Comparison of ENCODE assay signal across 22 cellular contexts in genomic region chr10:62895058-62895457, GRCh38.
A peak's percentile ranks its signal among the peaks of the same experiment; 100 is the strongest.
DNase-seq lines count a peak whose midpoint lies in the region; ATAC-seq, FAIRE-seq and TF ChIP-seq lines count a peak whose summit lies in the region.
"Had no signal": no experiment of that assay in that cellular context is flagged by ENCODE, and none has a peak within 500 bp of the region (broad histone marks: within the 10 kb centered on the region; RNA-seq: fewer than 3 reads in every experiment).

No MANE protein-coding gene starts in this region.

- CTCF ChIA-PET in IMR-90 (lab: Yijun Ruan, JAX) = no interaction called here

- TF ChIP-seq CTCF in IMR-90 (conservative IDR thresholded peaks at IDR 0.05; ENCODE audit: low read depth, low read length) = no peak
- no peak for TF ChIP-seq CTCF in choroid plexus epithelial cell (conservative IDR thresholded peaks at IDR 0.05; ENCODE audit: low read depth, low read length)
- no peak for TF ChIP-seq CTCF in osteoblast (IDR thresholded peaks at IDR 0.05; ENCODE audit: extremely low read depth, low read depth, low read length)

- BruUV-seq in IMR-90 (replicated peaks; lab: Mats Ljungman, UMichigan) = no TSS peak

- H3K14ac ChIP-seq in IMR-90 (replicated peaks; ENCODE audit: low read depth, low read length) = no peak overlapping the region

- POLR2A ChIA-PET in IMR-90 (lab: Charles Lee; ENCODE audit: unreplicated experiment) = no interaction called here

- no peak overlapping the region for H4K8ac ChIP-seq in IMR-90 (ENCODE audit: low read depth in 2 of 2, low read length in 2 of 2)

- H2BK120ac ChIP-seq in IMR-90 (ENCODE audit: low read depth, low read length) = no peak overlapping the region

- H3K18ac ChIP-seq in IMR-90 (ENCODE audit: low read depth, low read length) = no peak overlapping the region

- FAIRE-seq in small intestine (lab: Jason Lieb, UNC) = no peak
- FAIRE-seq: RCC 7860 had no signal

- H3K23ac ChIP-seq in IMR-90 (ENCODE audit: low read depth, low read length) = no peak overlapping the region

- H3K9me1 ChIP-seq in IMR-90 (ENCODE audit: insufficient read depth, low read length) = no peaks in the 10 kb centered on the region

- intact Hi-C loops in IMR-90 (cut with micrococcal nuclease) = no loop called here

- no CpG with 5 or more reads among the region's 4 CpGs for WGBS in IMR-90 (ENCODE audit: extremely low coverage in 2 of 2, insufficient read length in 1 of 2), 2 experiments
- whole genome bisulfite sequencing in small intestine, 3 donors = 80 to 87% (median 81%) methylated on average over 4 of the region's 4 CpGs

- H3K27me3 ChIP-seq in IMR-90 (ENCODE audit: control insufficient read depth, insufficient read depth, low read length) = peaks cover 1% of the 10 kb centered on the region; the same call in 1 of the 2 replicates
- peaks cover 11% of the 10 kb centered on the region for H3K27me3 ChIP-seq in osteoblast (ENCODE audit: insufficient read depth, low read length)
- H3K27me3 ChIP-seq in small intestine (ENCODE audit: control insufficient read depth in 2 of 2, insufficient read depth in 2 of 2, low read length in 2 of 2) = no peaks in the 10 kb centered on the region
- H3K27me3 ChIP-seq: BLaER1, spleen, transverse colon had no signal

- TF ChIP-seq POLR2A in IMR-90 (IDR thresholded peaks at IDR 0.05; ENCODE audit: low read depth, low read length) = no peak

- H3K9ac ChIP-seq in IMR-90 (ENCODE audit: low read depth, low read length) = no peak overlapping the region
- H3K9ac ChIP-seq: BLaER1 had no signal

- no peaks in the 10 kb centered on the region for H4K20me1 ChIP-seq in IMR-90 (ENCODE audit: insufficient read depth, low read length)
- no peaks in the 10 kb centered on the region for H4K20me1 ChIP-seq in osteoblast (ENCODE audit: insufficient read depth, low read length)
- H4K20me1 ChIP-seq: BLaER1 had no signal

- no peak overlapping the region for H4K5ac ChIP-seq in IMR-90 (ENCODE audit: low read depth, low read length)

- H2BK20ac ChIP-seq in IMR-90 (ENCODE audit: low read depth, low read length) = no peak overlapping the region

- H3K79me2 ChIP-seq in osteoblast (ENCODE audit: insufficient read depth, low read length) = no peaks in the 10 kb centered on the region

- H3K4me2 ChIP-seq in IMR-90 (ENCODE audit: low read depth, low read length) (no peak overlapping the region), osteoblast (ENCODE audit: insufficient read depth, low read length) (no peak overlapping the region)
- H3K4me2 ChIP-seq: BLaER1 had no signal

- no peak overlapping the region for H2AK9ac ChIP-seq in IMR-90 (replicated peaks; ENCODE audit: low read depth, low read length, poor library complexity)

- H3K9me3 ChIP-seq in IMR-90 (ENCODE audit: control insufficient read depth, insufficient read depth, low read length) = no peaks in the 10 kb centered on the region
- H3K9me3 ChIP-seq in osteoblast (ENCODE audit: low read depth, low read length) = no peaks in the 10 kb centered on the region
- H3K9me3 ChIP-seq in small intestine (ENCODE audit: control insufficient read depth, low read depth) = no peaks in the 10 kb centered on the region
- H3K9me3 ChIP-seq: BLaER1, heart right ventricle, mucosa of descending colon, psoas muscle, spleen, transverse colon had no signal

- H2BK5ac ChIP-seq in IMR-90 (ENCODE audit: low read depth, low read length, poor library complexity, severe bottlenecking) = no peak overlapping the region

- no peak overlapping the region for H2AK5ac ChIP-seq in IMR-90 (ENCODE audit: low read depth, low read length)

- H3K79me1 ChIP-seq in IMR-90 (ENCODE audit: low read depth in 1 of 2, low read length in 2 of 2) = no peaks in the 10 kb centered on the region

- H2BK15ac ChIP-seq in IMR-90 (ENCODE audit: low read depth, low read length) = no peak overlapping the region

- no peak for ATAC-seq in IMR-90 (ENCODE audit: low read depth)
- no peak for ATAC-seq in GM21390 (IDR thresholded peaks at IDR 0.05; ENCODE audit: unreplicated experiment)
- no peak for ATAC-seq in GM18502 (IDR thresholded peaks at IDR 0.05; ENCODE audit: poor library complexity, unreplicated experiment)
- ATAC-seq: activated T-cell treated with anti-CD3 and anti-CD28 coated beads, Interleukin-2, amount 50 U/mL, for 4 hours; effector memory CD8-positive, alpha-beta T cell; mucosa of descending colon; psoas muscle; stimulated activated naive CD8-positive, alpha-beta T cell treated with anti-CD3 and anti-CD28 coated beads, Interleukin-15, amount 100 ng/mL, for 72 hours; WTC11 had no signal

- H3K36me3 ChIP-seq in IMR-90 (ENCODE audit: control insufficient read depth, insufficient read depth, low read length) (no peaks in the 10 kb centered on the region), osteoblast (ENCODE audit: insufficient read depth, low read length) (no peaks in the 10 kb centered on the region), small intestine (ENCODE audit: control insufficient read depth in 2 of 2, insufficient read depth in 2 of 2, low read length in 2 of 2) (no peaks in the 10 kb centered on the region)
- H3K36me3 ChIP-seq: BLaER1, heart right ventricle, spleen, transverse colon had no signal

- no peaks in the 10 kb centered on the region for H3K4me1 ChIP-seq in IMR-90 (ENCODE audit: control insufficient read depth, insufficient read depth, low read length)
- H3K4me1 ChIP-seq in osteoblast (ENCODE audit: insufficient read depth, low read length) = peaks cover 20% of the 10 kb centered on the region
- no peaks in the 10 kb centered on the region for H3K4me1 ChIP-seq in small intestine (ENCODE audit: control insufficient read depth in 2 of 2, insufficient read depth in 1 of 2, low read depth in 1 of 2, low read length in 1 of 2)
- H3K4me1 ChIP-seq: psoas muscle, spleen, transverse colon had no signal

- H4K91ac ChIP-seq in IMR-90 (ENCODE audit: insufficient read depth, low read depth, low read length) = no peak overlapping the region

- H3K4ac ChIP-seq in IMR-90 (ENCODE audit: low read depth, low read length) = no peak overlapping the region

- peak; percentile 2 for DNase-seq in ELR (ENCODE audit: low read depth)
- DNase-seq in IMR-90 = peak; percentile 4
- DNase-seq in choroid plexus epithelial cell (ENCODE audit: low read depth) = peak; percentile 14
- DNase-seq in osteoblast (ENCODE audit: insufficient read length, low spot score, missing footprints) = no peak
- DNase-seq in small intestine = no peak
- DNase-seq: activated CD4-positive, alpha-beta memory T cell treated with anti-CD3 and anti-CD28 coated beads, Interleukin-2, amount 10 ng/mL, durations not matched to agents 7 days and 5 days; activated naive CD4-positive, alpha-beta T cell treated with Interleukin-2 at 50 U/mL for 16 hours; activated T-cell treated with anti-CD3 and anti-CD28 coated beads, Interleukin-2, amount 50 U/mL, for 4 hours; effector memory CD8-positive, alpha-beta T cell; mucosa of descending colon; NCI-H1930; psoas muscle; spleen; stimulated activated CD4-positive, alpha-beta T cell treated with anti-CD3 and anti-CD28 coated beads, Interleukin-4, amount 100 ng/mL, for 24 hours; stimulated activated naive CD8-positive, alpha-beta T cell treated with anti-CD3 and anti-CD28 coated beads, Interleukin-15, amount 100 ng/mL, for 72 hours; transverse colon had no signal

- in situ Hi-C loops in IMR-90 (cut with MboI; ENCODE audit: low sequenced_read_pairs) = no loop called here

- H2AFZ ChIP-seq in IMR-90 (replicated peaks; ENCODE audit: low read length, poor library complexity) (no peak overlapping the region), osteoblast (ENCODE audit: low read length) (no peak overlapping the region)

- TF ChIP-seq RAD21 in IMR-90 (IDR thresholded peaks at IDR 0.05; ENCODE audit: low read length) = no peak

- H3K4me3 ChIP-seq in IMR-90 (ENCODE audit: insufficient read depth, low read depth, low read length) (no peak overlapping the region), choroid plexus epithelial cell (ENCODE audit: low read depth, low read length) (no peak overlapping the region), osteoblast (ENCODE audit: insufficient read depth, low read length) (no peak overlapping the region), small intestine (ENCODE audit: low read depth in 1 of 2, low read length in 2 of 2) (no peak overlapping the region)
- H3K4me3 ChIP-seq: BLaER1, heart right ventricle, mucosa of descending colon, psoas muscle, spleen, transverse colon had no signal

- no peak overlapping the region for H3K56ac ChIP-seq in IMR-90 (ENCODE audit: extremely low read depth, insufficient read depth, low read length)

- dilution Hi-C loops in IMR-90 (cut with HindIII; ENCODE audit: low sequenced_read_pairs, unreplicated experiment) = no loop called here

- H3K27ac ChIP-seq in IMR-90 (ENCODE audit: insufficient read depth, low read length) = no peak overlapping the region
- H3K27ac ChIP-seq in osteoblast (ENCODE audit: low read depth, low read length) = peak overlapping the region; percentile 40
- H3K27ac ChIP-seq in small intestine (ENCODE audit: low read depth in 1 of 2, low read length in 1 of 2) = no peak overlapping the region
- H3K27ac ChIP-seq: BLaER1, heart right ventricle, psoas muscle, spleen, transverse colon had no signal

TF ChIP-seq in IMR-90, 13 proteins besides CTCF, POLR2A, EP300 and RAD21:
- TF ChIP-seq NFE2L2 (IDR thresholded peaks at IDR 0.05; ENCODE audit: low read depth, low read length) (no peak), CEBPB (IDR thresholded peaks at IDR 0.05; ENCODE audit: low read depth, low read length) (peak; percentile 51; the same call in 1 of the 2 replicates), MAFK (IDR thresholded peaks at IDR 0.05; ENCODE audit: low read depth, low read length) (no peak), FOS (IDR thresholded peaks at IDR 0.05; ENCODE audit: low read depth, low read length) (no peak)

Comparison
In these comparisons a context has a peak if more than half of its experiments do, and no peak if none do; other contexts are left out.
1. DNase-seq: peak in ELR (single experiment), IMR-90 (single experiment) and choroid plexus epithelial cell (single experiment); none in osteoblast (single experiment) and small intestine (single experiment).